Comparison of ENCODE assay signal across 24 cellular contexts in the genomic region with DNA sequence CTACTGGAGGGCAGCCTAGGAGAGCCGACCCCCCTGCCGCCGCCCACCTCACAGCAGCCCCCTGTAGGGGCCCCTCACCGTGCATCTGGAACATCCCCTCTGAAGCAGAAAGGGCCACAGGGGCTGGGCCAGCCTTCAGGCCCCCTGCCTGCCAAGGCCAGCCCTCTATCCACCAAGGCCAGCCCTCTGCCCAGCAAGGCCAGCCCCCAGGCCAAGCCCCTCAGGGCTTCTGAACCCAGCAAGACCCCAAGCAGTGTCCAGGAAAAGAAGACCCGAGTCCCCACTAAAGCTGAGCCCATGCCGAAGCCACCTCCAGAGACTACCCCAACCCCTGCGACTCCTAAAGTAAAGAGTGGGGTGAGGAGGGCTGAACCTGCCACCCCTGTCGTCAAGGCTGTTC. TPM values are rescaled to one million over a fixed set of nuclear protein-coding genes. Genes with fewer than 3 reads are reported as not detected.
A peak's percentile ranks its signal among the peaks of the same experiment; 100 is the strongest.
DNase-seq lines count a peak whose midpoint lies in the region; ATAC-seq and TF ChIP-seq lines count a peak whose summit lies in the region.
"Had no signal": no experiment of that assay in that cellular context is flagged by ENCODE, and none has a peak within 500 bp of the region (broad histone marks: within the 10 kb centered on the region; RNA-seq: fewer than 3 reads in every experiment).

No MANE protein-coding gene starts in this region.

- H3K9ac ChIP-seq in BLaER1 (no peak overlapping the region), neural progenitor cell (peak overlapping the region; percentile 2)
- H3K9ac ChIP-seq: BLaER1 treated with 17β-estradiol and CSF1 and Interleukin-3, amounts not matched to agents 10 nM and 100 nM had no signal

- H3K27me3 ChIP-seq in BLaER1 (no peaks in the 10 kb centered on the region), H7 (ENCODE audit: control insufficient read depth, insufficient read depth, low read length) (no peaks in the 10 kb centered on the region), neural progenitor cell (no peaks in the 10 kb centered on the region), osteoblast (ENCODE audit: insufficient read depth, low read length) (no peaks in the 10 kb centered on the region)
- H3K27me3 ChIP-seq: BE2C; BLaER1 treated with 17β-estradiol and CSF1 and Interleukin-3, amounts not matched to agents 10 nM and 100 nM had no signal

- H3K4me3 ChIP-seq in BLaER1 (no peak overlapping the region), H7 (ENCODE audit: insufficient read depth, low read depth, low read length) (no peak overlapping the region), neural progenitor cell (no peak overlapping the region), osteoblast (ENCODE audit: insufficient read depth, low read length) (no peak overlapping the region)
- H3K4me3 ChIP-seq: BLaER1 treated with 17β-estradiol and CSF1 and Interleukin-3, amounts not matched to agents 10 nM and 100 nM; GM12878 had no signal

- H3K36me3 Mint-ChIP-seq in neural progenitor cell = no peaks in the 10 kb centered on the region
- H3K36me3 Mint-ChIP-seq: CD8-positive, alpha-beta T cell had no signal

- no peak overlapping the region for H2AFZ ChIP-seq in neural progenitor cell (replicated peaks)
- H2AFZ ChIP-seq in osteoblast (ENCODE audit: low read length) = no peak overlapping the region

- H3K9me3 ChIP-seq in BLaER1 = no peaks in the 10 kb centered on the region; the same call in 1 of the 2 replicates
- H3K9me3 ChIP-seq in neural progenitor cell (ENCODE audit: low read depth) = no peaks in the 10 kb centered on the region
- no peaks in the 10 kb centered on the region for H3K9me3 ChIP-seq in osteoblast (ENCODE audit: low read depth, low read length)
- H3K9me3 ChIP-seq: BE2C had no signal

- H3K79me2 ChIP-seq in neural progenitor cell (ENCODE audit: low read depth) (no peaks in the 10 kb centered on the region), osteoblast (ENCODE audit: insufficient read depth, low read length) (no peaks in the 10 kb centered on the region)

- peak overlapping the region; percentile 1; the same call in 1 of the 2 replicates for H3K4me2 ChIP-seq in BLaER1
- no peak overlapping the region for H3K4me2 ChIP-seq in neural progenitor cell
- H3K4me2 ChIP-seq in osteoblast (ENCODE audit: insufficient read depth, low read length) = no peak overlapping the region

- no peak overlapping the region for H3K27ac Mint-ChIP-seq in neural progenitor cell
- H3K27ac Mint-ChIP-seq: CD4-positive, alpha-beta T cell had no signal

- peaks cover 4% of the 10 kb centered on the region for H3K4me1 Mint-ChIP-seq in neural progenitor cell

- H4K20me1 ChIP-seq in BLaER1 (peaks cover 9% of the 10 kb centered on the region; the same call in 1 of the 2 replicates), neural progenitor cell (ENCODE audit: low read depth) (no peaks in the 10 kb centered on the region), osteoblast (ENCODE audit: insufficient read depth, low read length) (no peaks in the 10 kb centered on the region)

- TF ChIP-seq CTCF in neural progenitor cell (IDR thresholded peaks at IDR 0.05) (no peak), osteoblast (IDR thresholded peaks at IDR 0.05; ENCODE audit: extremely low read depth, low read depth, low read length) (no peak)

- H3K36me3 ChIP-seq in BLaER1 (no peaks in the 10 kb centered on the region), H7 (replicated peaks; ENCODE audit: control insufficient read depth, insufficient read depth, low read length) (no peaks in the 10 kb centered on the region), neural progenitor cell (no peaks in the 10 kb centered on the region), osteoblast (ENCODE audit: insufficient read depth, low read length) (no peaks in the 10 kb centered on the region)
- H3K36me3 ChIP-seq: BLaER1 treated with 17β-estradiol and CSF1 and Interleukin-3, amounts not matched to agents 10 nM and 100 nM had no signal

- peaks cover 66% of the 10 kb centered on the region for H3K4me1 ChIP-seq in BLaER1
- no peaks in the 10 kb centered on the region for H3K4me1 ChIP-seq in neural progenitor cell
- H3K4me1 ChIP-seq in osteoblast (ENCODE audit: insufficient read depth, low read length) = no peaks in the 10 kb centered on the region
- H3K4me1 ChIP-seq: BE2C had no signal

- H3K4me3 Mint-ChIP-seq in neural progenitor cell = no peak overlapping the region
- H3K4me3 Mint-ChIP-seq: CD4-positive, alpha-beta T cell; CD8-positive, alpha-beta T cell had no signal

- DNase-seq in H7 = peak; percentile 54
- no peak for DNase-seq in neural progenitor cell (ENCODE audit: low spot score)
- DNase-seq in osteoblast (ENCODE audit: insufficient read length, low spot score, missing footprints) = peak; percentile 52
- DNase-seq in NCI-H146 treated with DMSO at 0.1 percent for 48 hours (lab: John Stamatoyannopoulos, UW; ENCODE audit: unreplicated experiment) = no peak
- DNase-seq in foreskin melanocyte = no peak
- DNase-seq: 8988T; ACHN; BE2C; CD4-positive, alpha-beta T cell; CD8-positive, alpha-beta T cell; COR-L47; DMS 273 treated with DMSO at 0.1 percent for 48 hours; DMS153; DMS53; DMS79; DND-41; EL; GDM1 had no signal

- H3F3A ChIP-seq in neural progenitor cell (ENCODE audit: low read depth) = no peaks in the 10 kb centered on the region

- ATAC-seq in GM21526 (IDR thresholded peaks at IDR 0.05; ENCODE audit: low FRiP score, unreplicated experiment) (no peak), HG02870 (IDR thresholded peaks at IDR 0.05; ENCODE audit: unreplicated experiment) (no peak)
- ATAC-seq: CD8-positive, alpha-beta T cell had no signal

- H3K27me3 Mint-ChIP-seq in neural progenitor cell (ENCODE audit: insufficient read depth, low read depth) = peaks cover 3% of the 10 kb centered on the region
- H3K27me3 Mint-ChIP-seq: CD4-positive, alpha-beta T cell had no signal

- H3K27ac ChIP-seq in BLaER1 = no peak overlapping the region
- no peak overlapping the region for H3K27ac ChIP-seq in neural progenitor cell
- no peak overlapping the region for H3K27ac ChIP-seq in osteoblast (ENCODE audit: low read depth, low read length)
- H3K27ac ChIP-seq: C4-2B had no signal

- no peaks in the 10 kb centered on the region for H3K9me3 Mint-ChIP-seq in neural progenitor cell
- H3K9me3 Mint-ChIP-seq: CD4-positive, alpha-beta T cell; CD8-positive, alpha-beta T cell had no signal

RNA-seq across cellular contexts. Expression of a gene that starts 23.5 kb away (rescaled TPM):
- 236 and 260 TPM in 2 replicates for total RNA-seq in H7 (2014; rRNA removed; shearing (Covaris generic))
- total RNA-seq in neural progenitor cell (ENCODE audit: low replicate concordance) = 132 and 160 TPM in 2 replicates
- 98.8 and 101 TPM in 2 replicates for total RNA-seq in osteoblast

RNA-seq across cellular contexts. Expression of a gene that starts 38.6 kb away (rescaled TPM):
- 10.8 and 11.0 TPM in 2 replicates for total RNA-seq in H7 (2014; rRNA removed; shearing (Covaris generic))
- 2.7 and 8.8 TPM in 2 replicates for total RNA-seq in neural progenitor cell (ENCODE audit: low replicate concordance)
- 6.5 and 6.9 TPM in 2 replicates for total RNA-seq in osteoblast

RNA-seq across cellular contexts. Expression of a gene that starts 38.7 kb away (rescaled TPM):
- 22.1 and 31.2 TPM in 2 replicates for total RNA-seq in H7 (2014; rRNA removed; shearing (Covaris generic))
- total RNA-seq in neural progenitor cell (ENCODE audit: low replicate concordance) (15.0 and 34.4 TPM in 2 replicates), osteoblast (25.0 and 33.3 TPM in 2 replicates)

Comparison
In these comparisons a context has a peak if more than half of its experiments do, and no peak if none do; other contexts are left out.
1. DNase-seq: peak in H7 (single experiment) and osteoblast (single experiment); none in neural progenitor cell (single experiment), NCI-H146 treated with DMSO at 0.1 percent for 48 hours (single experiment) and foreskin melanocyte (single experiment).